14 cellular contexts compared by ENCODE assay signal in the genomic region with DNA sequence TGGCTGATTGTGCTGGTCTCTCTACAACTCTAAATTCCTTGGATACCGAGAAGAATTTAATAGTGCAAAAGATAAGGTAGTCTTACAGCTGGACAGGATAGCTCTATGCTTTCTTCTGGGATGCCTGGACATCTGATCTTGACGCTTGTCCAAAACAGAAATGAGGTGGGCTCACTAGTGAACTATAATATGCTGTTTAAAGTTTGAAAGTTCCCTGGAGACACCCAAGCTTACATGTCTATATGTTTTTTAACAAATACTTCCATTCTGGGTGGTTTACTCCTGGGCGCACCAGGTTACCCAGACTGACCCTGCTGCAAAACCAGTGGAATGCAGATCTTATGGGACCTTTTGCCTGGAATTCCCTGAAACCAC.
A peak's percentile ranks its signal among the peaks of the same experiment; 100 is the strongest.
DNase-seq lines count a peak whose midpoint lies in the region; ATAC-seq, FAIRE-seq and TF ChIP-seq lines count a peak whose summit lies in the region.
"Had no signal": no experiment of that assay in that cellular context is flagged by ENCODE, and none has a peak within 500 bp of the region (broad histone marks: within the 10 kb centered on the region; RNA-seq: fewer than 3 reads in every experiment).

No MANE protein-coding gene starts in this region.

- ATAC-seq in K562 (no peak), HG03045 (IDR thresholded peaks at IDR 0.05; ENCODE audit: unreplicated experiment) (no peak)

- no peak for TF ChIP-seq POLR2A in K562 (conservative IDR thresholded peaks at IDR 0.05)

- no peak overlapping the region for H3K14ac ChIP-seq in neuronal stem cell (ENCODE audit: low read length)

- WGBS in K562 (ENCODE audit: insufficient coverage, low coverage, missing lambda C conversion rate), result 0% methylated on average over 3 of the region's 3 CpGs
- WGBS in neuronal stem cell (ENCODE audit: extremely low coverage in 2 of 2, insufficient read length in 2 of 2, insufficient replicate concordance in 1 of 2), 2 donors, result no CpG with 5 or more reads among the region's 3 CpGs

- CTCF ChIA-PET in K562 (lab: Yijun Ruan, JAX; ENCODE audit: low intra/inter-chr PET ratio), result no interaction called here

- no peak for TF ChIP-seq RAD21 in K562 (CRISPR knock-in tag; conservative IDR thresholded peaks at IDR 0.05 in 1 of 2, IDR thresholded peaks at IDR 0.05 in 1 of 2)

- H3K18ac ChIP-seq in neuronal stem cell (ENCODE audit: low read length), result no peak overlapping the region

- H3K23ac ChIP-seq in neuronal stem cell (ENCODE audit: low read depth, low read length, poor library complexity), result no peak overlapping the region

- FAIRE-seq in K562 (lab: Jason Lieb, UNC), result no peak
- FAIRE-seq: GM12891, GM19239 had no signal

- H3K27ac Mint-ChIP-seq in CD14-positive monocyte, result no peak overlapping the region

- H3K27ac ChIP-seq in K562 (ENCODE audit: extremely low read depth, low read depth, low read length) (no peak overlapping the region), neuronal stem cell (replicated peaks; ENCODE audit: low read length) (peak overlapping the region; percentile 65), coronary artery (no peak overlapping the region)
- H3K27ac ChIP-seq: BLaER1 treated with 17β-estradiol and CSF1 and Interleukin-3, amounts not matched to agents 10 nM and 100 nM had no signal

- H3K4me3 ChIP-seq in K562 (no peak overlapping the region), neuronal stem cell (ENCODE audit: low read length in 2 of 2) (no peak overlapping the region), coronary artery (no peak overlapping the region)
- H3K4me3 ChIP-seq: BLaER1 treated with 17β-estradiol and CSF1 and Interleukin-3, amounts not matched to agents 10 nM and 100 nM; GM23338 had no signal

- H3K4me1 ChIP-seq in K562 (replicated peaks in 1 of 2; ENCODE audit: control insufficient read depth in 2 of 2, insufficient read depth in 2 of 2, low read length in 2 of 2) (no peaks in the 10 kb centered on the region), neuronal stem cell (ENCODE audit: control insufficient read depth in 2 of 2, insufficient read depth in 1 of 2, low read depth in 1 of 2, low read length in 2 of 2) (peaks cover 2 to 10% of the 10 kb centered on the region in 2 donors)
- H3K4me1 ChIP-seq: BLaER1 treated with 17β-estradiol and CSF1 and Interleukin-3, amounts not matched to agents 10 nM and 100 nM had no signal

- no peaks in the 10 kb centered on the region for H3K79me1 ChIP-seq in neuronal stem cell (ENCODE audit: low read depth, low read length)

- H3K4me2 ChIP-seq in K562 (ENCODE audit: insufficient read depth, low read length) (peak overlapping the region; percentile 25; the same call in 1 of the 2 replicates), neuronal stem cell (ENCODE audit: insufficient read depth, low read length, poor library complexity, severe bottlenecking) (no peak overlapping the region)

- H4K91ac ChIP-seq in neuronal stem cell (ENCODE audit: low read depth, low read length, poor library complexity), result no peak overlapping the region

- no peaks in the 10 kb centered on the region for H3K9me3 ChIP-seq in K562 (replicated peaks; ENCODE audit: control insufficient read depth, insufficient read depth, low read depth, low read length)
- H3K9me3 ChIP-seq in neuronal stem cell (replicated peaks in 1 of 2; ENCODE audit: control insufficient read depth in 2 of 2, insufficient read depth in 1 of 2, low read depth in 1 of 2, low read length in 2 of 2), result peaks cover 0 to 3% of the 10 kb centered on the region in 2 donors
- H3K9me3 ChIP-seq: BLaER1 treated with 17β-estradiol and CSF1 and Interleukin-3, amounts not matched to agents 10 nM and 100 nM had no signal

- no peaks in the 10 kb centered on the region for H3K9me1 ChIP-seq in K562 (ENCODE audit: control insufficient read depth, insufficient read depth, low read length)

- H2BK12ac ChIP-seq in neuronal stem cell (ENCODE audit: low read length), result no peak overlapping the region

- DNase-seq in CD14-positive monocyte (ENCODE audit: low spot score), result no peak
- no peak for DNase-seq in K562 (ENCODE audit: extremely low read depth in 1 of 4, low spot score in 3 of 4)
- DNase-seq in neuronal stem cell (ENCODE audit: low spot score), result no peak
- no peak for DNase-seq in coronary artery (ENCODE audit: low spot score)
- DNase-seq in effector CD8-positive, alpha-beta T cell (lab: John Stamatoyannopoulos, UW), result no peak
- DNase-seq in activated CD4-positive, alpha-beta T cell treated with anti-CD3 and anti-CD28 coated beads for 1 hour, result no peak
- DNase-seq: COR-L47, NCI-H1930 had no signal

- H4K20me1 ChIP-seq in K562 (replicated peaks; ENCODE audit: control insufficient read depth, insufficient read depth, low read length), result no peaks in the 10 kb centered on the region
- H4K20me1 ChIP-seq: BLaER1 treated with 17β-estradiol and CSF1 and Interleukin-3, amounts not matched to agents 10 nM and 100 nM had no signal

- H2BK15ac ChIP-seq in neuronal stem cell (ENCODE audit: low read length), result no peak overlapping the region

- H4K8ac ChIP-seq in neuronal stem cell (ENCODE audit: low read depth, low read length), result no peak overlapping the region

- TF ChIP-seq EP300 in K562 (IDR thresholded peaks at IDR 0.05; ENCODE audit: low read length), result no peak

- peak; percentile 5 for TF ChIP-seq CTCF in CD14-positive monocyte (IDR thresholded peaks at IDR 0.05)
- TF ChIP-seq CTCF in LNCAP (IDR thresholded peaks at IDR 0.05), result peak; percentile 26
- TF ChIP-seq CTCF in K562 (IDR thresholded peaks at IDR 0.05 in 2 of 3, conservative IDR thresholded peaks at IDR 0.05 in 1 of 3; ENCODE audit: insufficient read depth in 2 of 3, low read depth in 1 of 3, low read length in 3 of 3), result 0 out of 6 replicates have a peak, but pooled peaks of 1 of the 3 experiments have one; percentile 8
- no peak for TF ChIP-seq CTCF in coronary artery (IDR thresholded peaks at IDR 0.05)

- H3K79me2 ChIP-seq in K562 (ENCODE audit: control insufficient read depth, insufficient read depth, low read length), result no peaks in the 10 kb centered on the region

- in situ Hi-C loops in K562 (cut with MboI), result no loop called here

- intact Hi-C loops in CD14-positive monocyte (cut with micrococcal nuclease), result no loop called here
- intact Hi-C loops in K562 (cut with micrococcal nuclease), result no loop called here

- no peaks in the 10 kb centered on the region for H3K4me1 Mint-ChIP-seq in CD14-positive monocyte

- BruUV-seq in K562 (replicated peaks; lab: Mats Ljungman, UMichigan), result no TSS peak

- POLR2A ChIA-PET in K562 (lab: Yijun Ruan, JAX), result no interaction called here

- H3K4ac ChIP-seq in neuronal stem cell (ENCODE audit: low read length), result no peak overlapping the region

- no peak overlapping the region for H2AFZ ChIP-seq in K562 (ENCODE audit: low read depth, low read length)
- peak overlapping the region; percentile 83 for H2AFZ ChIP-seq in neuronal stem cell (ENCODE audit: low read length)
- H2AFZ ChIP-seq: GM23338 had no signal

- H3K27me3 ChIP-seq in K562 (ENCODE audit: control insufficient read depth in 2 of 2, insufficient read depth in 2 of 2, low read length in 2 of 2) (no peaks in the 10 kb centered on the region), neuronal stem cell (ENCODE audit: control insufficient read depth in 3 of 3, insufficient read depth in 3 of 3, low read depth in 1 of 3, low read length in 3 of 3) (no peaks in the 10 kb centered on the region)
- H3K27me3 ChIP-seq: BLaER1 treated with 17β-estradiol and CSF1 and Interleukin-3, amounts not matched to agents 10 nM and 100 nM had no signal

- no peaks in the 10 kb centered on the region for H3K36me3 Mint-ChIP-seq in CD14-positive monocyte

- H3K4me3 Mint-ChIP-seq in CD14-positive monocyte, result no peak overlapping the region
- H3K4me3 Mint-ChIP-seq: GM23338 had no signal

- H3K27me3 Mint-ChIP-seq in CD14-positive monocyte (ENCODE audit: low read depth in 3 of 3), result no peaks in the 10 kb centered on the region

- no peak overlapping the region for H2BK5ac ChIP-seq in neuronal stem cell (ENCODE audit: low read length)

- no peak overlapping the region for H2AK5ac ChIP-seq in neuronal stem cell (ENCODE audit: low read depth, low read length)

- H3K9me3 Mint-ChIP-seq in CD14-positive monocyte, result peaks cover 0 to 11% (median 3%) of the 10 kb centered on the region in 7 donors
- H3K9me3 Mint-ChIP-seq: GM23338 had no signal

- H3K36me3 ChIP-seq in K562 (ENCODE audit: control insufficient read depth, insufficient read depth, low read length) (no peaks in the 10 kb centered on the region), neuronal stem cell (replicated peaks in 1 of 2; ENCODE audit: control insufficient read depth in 2 of 2, insufficient read depth in 2 of 2, low read length in 2 of 2) (no peaks in the 10 kb centered on the region)
- H3K36me3 ChIP-seq: BLaER1 treated with 17β-estradiol and CSF1 and Interleukin-3, amounts not matched to agents 10 nM and 100 nM had no signal

- no peak overlapping the region for H3K9ac ChIP-seq in K562 (ENCODE audit: insufficient read depth in 1 of 2, low read depth in 2 of 2, low read length in 2 of 2)
- no peak overlapping the region for H3K9ac ChIP-seq in neuronal stem cell (ENCODE audit: low read depth, low read length, poor library complexity)
- H3K9ac ChIP-seq: BLaER1 treated with 17β-estradiol and CSF1 and Interleukin-3, amounts not matched to agents 10 nM and 100 nM had no signal

- H2BK120ac ChIP-seq in neuronal stem cell (ENCODE audit: low read depth, low read length), result no peak overlapping the region

TF ChIP-seq in K562, 482 proteins besides CTCF, POLR2A, EP300 and RAD21 (continues in another document):
- TF ChIP-seq CBX3 (IDR thresholded peaks at IDR 0.05; ENCODE audit: borderline replicate concordance in 1 of 2, low read length in 2 of 2) (no peak), ZBTB9 (CRISPR knock-in tag; IDR thresholded peaks at IDR 0.05) (no peak), MECOM (CRISPR knock-in tag; IDR thresholded peaks at IDR 0.05) (no peak), ZNF133 (CRISPR knock-in tag; IDR thresholded peaks at IDR 0.05) (no peak), SMAD3 (CRISPR knock-in tag; conservative IDR thresholded peaks at IDR 0.05) (no peak), PRPF4 (IDR thresholded peaks at IDR 0.05; ENCODE audit: insufficient read depth, low read depth, low read length, poor library complexity, severe bottlenecking) (no peak), KAT2B (IDR thresholded peaks at IDR 0.05; ENCODE audit: low read depth, low read length) (no peak), SMARCA4 (IDR thresholded peaks at IDR 0.05) (no peak), NCOR1 (IDR thresholded peaks at IDR 0.05) (no peak)
